In the genomic region with DNA sequence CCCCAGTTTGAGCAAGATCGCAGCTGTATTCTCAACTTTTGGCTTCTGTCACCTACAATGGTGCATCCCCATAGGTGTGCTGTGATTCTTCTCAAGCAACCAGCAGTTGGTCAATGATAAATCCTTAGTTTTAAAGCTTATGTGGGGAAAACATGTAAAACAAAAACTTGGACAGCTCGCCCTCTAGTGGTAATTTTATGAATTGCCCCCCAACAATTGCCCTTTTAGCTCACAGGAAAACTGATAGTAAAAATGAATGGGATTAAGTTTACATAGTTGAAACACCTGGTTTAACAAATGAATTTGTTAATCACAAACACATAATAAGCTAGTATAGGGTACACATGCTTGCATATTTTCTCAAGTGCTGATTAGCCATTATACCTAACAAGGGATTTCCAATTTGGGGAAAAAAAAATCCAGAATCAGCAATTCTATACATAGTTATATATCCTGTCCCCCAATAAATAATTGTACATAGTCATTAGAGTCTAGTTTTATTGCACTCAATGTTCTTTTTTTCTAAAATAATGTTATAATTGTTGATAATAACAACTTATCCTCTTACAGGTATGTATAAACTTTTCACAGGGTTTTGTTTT, we compare ENCODE assay signal across 9 cellular contexts. TPM values are rescaled to one million over a fixed set of nuclear protein-coding genes. Genes with fewer than 3 reads are reported as not detected.
A peak's percentile ranks its signal among the peaks of the same experiment; 100 is the strongest.
DNase-seq lines count a peak whose midpoint lies in the region; ATAC-seq and TF ChIP-seq lines count a peak whose summit lies in the region.
"Had no signal": no experiment of that assay in that cellular context is flagged by ENCODE, and none has a peak within 500 bp of the region (broad histone marks: within the 10 kb centered on the region; RNA-seq: fewer than 3 reads in every experiment).

No MANE protein-coding gene starts in this region.

- POLR2A ChIA-PET in activated CD4-positive, alpha-beta T cell treated with anti-CD3 and anti-CD28 coated beads, Interleukin-2, amount 10 ng/mL, durations not matched to agents 7 days and 5 days (lab: Charles Lee) = no interaction called here
- POLR2A ChIA-PET in MCF 10A (lab: Yijun Ruan, JAX) = interaction anchor here (0.6 to 1.1 kb wide), 2 partner anchors 267 to 522 kb away, joined by 3 read pairs; no protein-coding TSS in a partner anchor

- no peaks in the 10 kb centered on the region for H4K20me1 ChIP-seq in KMS-11 (ENCODE audit: insufficient read depth)

- H3K27me3 ChIP-seq in KMS-11 (ENCODE audit: insufficient read depth, low read depth) = no peaks in the 10 kb centered on the region

- peak; percentile 5 for DNase-seq in activated CD4-positive, alpha-beta T cell treated with anti-CD3 and anti-CD28 coated beads, Interleukin-2, amount 10 ng/mL, durations not matched to agents 7 days and 5 days
- DNase-seq in activated CD4-positive, alpha-beta T cell treated with anti-CD3 and anti-CD28 coated beads, Interleukin-2, amount 50 U/mL, for 4 hours = no peak
- DNase-seq in MCF 10A (ENCODE audit: unreplicated experiment) = peak; percentile 57
- peak; percentile 4 for DNase-seq in medulla oblongata (ENCODE audit: extremely low spot score)
- DNase-seq in NCI-H2196 (lab: John Stamatoyannopoulos, UW; ENCODE audit: unreplicated experiment) = no peak
- DNase-seq in NCI-H69 (lab: John Stamatoyannopoulos, UW) = no peak
- DNase-seq: activated naive CD8-positive, alpha-beta T cell treated with anti-CD3 and anti-CD28 coated beads, Interleukin-2, amount 10 ng/mL, durations not matched to agents 7 days and 5 days had no signal

- no peak overlapping the region for H3K4me3 ChIP-seq in KMS-11 (IDR thresholded peaks at IDR 0.05; ENCODE audit: insufficient read depth, low read depth, low read length)

- H2AFZ ChIP-seq in KMS-11 (ENCODE audit: low read depth) = peak overlapping the region; percentile 35; the same call in 1 of the 2 replicates

- no peak overlapping the region for H3K9ac ChIP-seq in KMS-11

- CTCF ChIA-PET in activated CD4-positive, alpha-beta T cell treated with anti-CD3 and anti-CD28 coated beads, Interleukin-2, amount 10 ng/mL, durations not matched to agents 7 days and 5 days (lab: Charles Lee) = no interaction called here
- CTCF ChIA-PET in MCF 10A (lab: Yijun Ruan, JAX) = interaction anchor here (0.6 to 3.3 kb wide), 46 partner anchors 8 to 1345 kb away, joined by 3 to 32 read pairs (median 4); partner anchors contain the start of gene IL1RAPL2

- no peak overlapping the region for H3K27ac Mint-ChIP-seq in activated CD4-positive, alpha-beta T cell treated with anti-CD3 and anti-CD28 coated beads, Interleukin-2, amount 10 ng/mL, durations not matched to agents 7 days and 5 days
- no peak overlapping the region for H3K27ac Mint-ChIP-seq in MCF 10A (ENCODE audit: low read depth, unreplicated experiment)
- H3K27ac Mint-ChIP-seq: activated naive CD8-positive, alpha-beta T cell treated with anti-CD3 and anti-CD28 coated beads, Interleukin-2, amount 10 ng/mL, durations not matched to agents 7 days and 5 days had no signal

- TF ChIP-seq CTCF in KMS-11 (conservative IDR thresholded peaks at IDR 0.05; ENCODE audit: low read depth, low read length) (peak; percentile 84), MCF 10A (IDR thresholded peaks at IDR 0.05; ENCODE audit: unreplicated experiment) (peak; percentile 74)

- no peaks in the 10 kb centered on the region for H3K79me2 ChIP-seq in KMS-11 (ENCODE audit: insufficient read depth, low read depth)

- intact Hi-C loops in MCF 10A (cut with micrococcal nuclease) = loop anchor here (1.0 to 10.0 kb wide), 6 partner anchors 268 to 708 kb away; partner anchors contain the start of gene IL1RAPL2

- H3K4me2 ChIP-seq in KMS-11 = no peak overlapping the region

- no peaks in the 10 kb centered on the region for H3K36me3 Mint-ChIP-seq in activated CD4-positive, alpha-beta T cell treated with anti-CD3 and anti-CD28 coated beads, Interleukin-2, amount 10 ng/mL, durations not matched to agents 7 days and 5 days (ENCODE audit: low read depth)
- H3K36me3 Mint-ChIP-seq in MCF 10A (ENCODE audit: insufficient read depth, unreplicated experiment) = no peaks in the 10 kb centered on the region
- H3K36me3 Mint-ChIP-seq: activated naive CD8-positive, alpha-beta T cell treated with anti-CD3 and anti-CD28 coated beads, Interleukin-2, amount 10 ng/mL, durations not matched to agents 7 days and 5 days had no signal

- no TSS peak for BruUV-seq in MCF 10A (replicated peaks; lab: Mats Ljungman, UMichigan)

- H3K27me3 Mint-ChIP-seq in activated CD4-positive, alpha-beta T cell treated with anti-CD3 and anti-CD28 coated beads, Interleukin-2, amount 10 ng/mL, durations not matched to agents 7 days and 5 days = no peaks in the 10 kb centered on the region
- peaks cover 39% of the 10 kb centered on the region for H3K27me3 Mint-ChIP-seq in MCF 10A (ENCODE audit: insufficient read depth, unreplicated experiment)
- H3K27me3 Mint-ChIP-seq: activated naive CD8-positive, alpha-beta T cell treated with anti-CD3 and anti-CD28 coated beads, Interleukin-2, amount 10 ng/mL, durations not matched to agents 7 days and 5 days had no signal

- H3K4me1 Mint-ChIP-seq in activated CD4-positive, alpha-beta T cell treated with anti-CD3 and anti-CD28 coated beads, Interleukin-2, amount 10 ng/mL, durations not matched to agents 7 days and 5 days = no peaks in the 10 kb centered on the region
- H3K4me1 Mint-ChIP-seq in MCF 10A (ENCODE audit: insufficient read depth, unreplicated experiment) = no peaks in the 10 kb centered on the region
- H3K4me1 Mint-ChIP-seq: activated naive CD8-positive, alpha-beta T cell treated with anti-CD3 and anti-CD28 coated beads, Interleukin-2, amount 10 ng/mL, durations not matched to agents 7 days and 5 days had no signal

- H3K9me3 Mint-ChIP-seq in activated CD4-positive, alpha-beta T cell treated with anti-CD3 and anti-CD28 coated beads, Interleukin-2, amount 10 ng/mL, durations not matched to agents 7 days and 5 days = no peaks in the 10 kb centered on the region
- H3K9me3 Mint-ChIP-seq in MCF 10A (ENCODE audit: unreplicated experiment) = no peaks in the 10 kb centered on the region
- H3K9me3 Mint-ChIP-seq: activated naive CD8-positive, alpha-beta T cell treated with anti-CD3 and anti-CD28 coated beads, Interleukin-2, amount 10 ng/mL, durations not matched to agents 7 days and 5 days had no signal

- H3K4me3 Mint-ChIP-seq in activated CD4-positive, alpha-beta T cell treated with anti-CD3 and anti-CD28 coated beads, Interleukin-2, amount 10 ng/mL, durations not matched to agents 7 days and 5 days = no peak overlapping the region
- H3K4me3 Mint-ChIP-seq in MCF 10A (ENCODE audit: unreplicated experiment) = no peak overlapping the region
- H3K4me3 Mint-ChIP-seq: activated naive CD8-positive, alpha-beta T cell treated with anti-CD3 and anti-CD28 coated beads, Interleukin-2, amount 10 ng/mL, durations not matched to agents 7 days and 5 days had no signal

- no peak overlapping the region for H3K27ac ChIP-seq in KMS-11

- no peaks in the 10 kb centered on the region for H3K4me1 ChIP-seq in KMS-11 (ENCODE audit: low read depth, poor library complexity, severe bottlenecking)

- no peak for ATAC-seq in HG02588 (IDR thresholded peaks at IDR 0.05; ENCODE audit: unreplicated experiment)

- H3K36me3 ChIP-seq in KMS-11 (ENCODE audit: insufficient read depth) = no peaks in the 10 kb centered on the region

RNA-seq across cellular contexts. Expression of gene TEX13A, which starts 30.1 kb away (rescaled TPM):
- not detected for total RNA-seq in activated CD4-positive, alpha-beta T cell treated with anti-CD3 and anti-CD28 coated beads, Interleukin-2, amount 10 ng/mL, durations not matched to agents 7 days and 5 days
- 0.30 and 0.39 TPM in 2 replicates for total RNA-seq in MCF 10A (2022)
- total RNA-seq: activated naive CD8-positive, alpha-beta T cell treated with anti-CD3 and anti-CD28 coated beads, Interleukin-2, amount 10 ng/mL, durations not matched to agents 7 days and 5 days had no signal

Comparison
In these comparisons a context has a peak if more than half of its experiments do, and no peak if none do; other contexts are left out.
1. DNase-seq: peak in activated CD4-positive, alpha-beta T cell treated with anti-CD3 and anti-CD28 coated beads, Interleukin-2, amount 10 ng/mL, durations not matched to agents 7 days and 5 days (single experiment), MCF 10A (single experiment) and medulla oblongata (single experiment); none in activated CD4-positive, alpha-beta T cell treated with anti-CD3 and anti-CD28 coated beads, Interleukin-2, amount 50 U/mL, for 4 hours (0 of 2), NCI-H2196 (single experiment) and NCI-H69 (single experiment).